In the genomic region with DNA sequence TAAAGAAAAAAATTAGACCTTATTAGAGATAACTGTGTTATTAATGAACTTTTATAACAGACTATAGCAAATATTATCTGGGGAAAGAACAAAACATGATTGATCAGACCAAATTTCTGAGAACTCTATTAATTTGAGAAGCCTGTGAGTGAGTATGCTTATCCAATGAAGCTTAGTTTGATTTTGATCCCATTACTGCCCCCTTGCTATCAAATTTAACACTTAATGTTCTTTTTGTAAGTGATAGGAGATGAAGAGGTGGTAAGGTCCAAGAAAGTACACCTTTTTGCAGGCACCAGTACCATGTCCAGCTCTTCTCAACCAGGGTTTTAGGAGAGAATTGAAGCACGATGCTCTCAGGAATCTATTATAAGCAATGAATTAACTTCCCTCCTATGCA, we compare ENCODE assay signal across 25 cellular contexts. TPM values are rescaled to one million over a fixed set of nuclear protein-coding genes. Genes with fewer than 3 reads are reported as not detected.
A peak's percentile ranks its signal among the peaks of the same experiment; 100 is the strongest.
DNase-seq lines count a peak whose midpoint lies in the region; ATAC-seq, FAIRE-seq and TF ChIP-seq lines count a peak whose summit lies in the region.
"Had no signal": no experiment of that assay in that cellular context is flagged by ENCODE, and none has a peak within 500 bp of the region (broad histone marks: within the 10 kb centered on the region; RNA-seq: fewer than 3 reads in every experiment).

No MANE protein-coding gene starts in this region.

- no peak overlapping the region for H3K27ac Mint-ChIP-seq in T-cell
- H3K27ac Mint-ChIP-seq: activated CD8-positive, alpha-beta T cell treated with anti-CD3 and anti-CD28 coated beads for 36 hours; activated naive CD4-positive, alpha-beta T cell treated with anti-CD3 and anti-CD28 coated beads, Interleukin-2, amount 50 U/mL, for 72 hours; brain; nephron progenitor cell; T-helper 1 cell treated with Interleukin-12 subunit alpha and Interleukin-12 subunit beta and Interleukin-4 antibody, amounts not matched to agents 30 μg/mL and 1 μg/mL, for 36 hours; WTC11 had no signal

- peaks cover 0 to 6% of the 10 kb centered on the region in 2 donors for H3K27me3 Mint-ChIP-seq in T-cell

- POLR2A ChIA-PET in GM12878 (lab: Charles Lee) (no interaction called here), T-cell (lab: Charles Lee) (interaction anchor here in 1 of 2 donors (0.6 kb wide), 1 partner anchor 37 kb away, joined by 3 read pairs; no protein-coding TSS in a partner anchor)

- no peaks in the 10 kb centered on the region for H3K79me2 ChIP-seq in GM12878 (ENCODE audit: control insufficient read depth, insufficient read depth, low read length)
- H3K79me2 ChIP-seq: hepatocyte had no signal

- TF ChIP-seq POLR2A in GM12878 (IDR thresholded peaks at IDR 0.05; ENCODE audit: low read depth, low read length): no peak

- peaks cover 3% of the 10 kb centered on the region for H3K36me3 Mint-ChIP-seq in T-cell
- H3K36me3 Mint-ChIP-seq: brain, WTC11 had no signal

- ATAC-seq in GM12878: no peak
- ATAC-seq in mucosa of descending colon: no peak
- no peak for ATAC-seq in T-cell (replicated peaks in 1 of 4)
- no peak for ATAC-seq in HG03342 (IDR thresholded peaks at IDR 0.05; ENCODE audit: unreplicated experiment)
- ATAC-seq: activated CD8-positive, alpha-beta T cell treated with anti-CD3 and anti-CD28 coated beads for 36 hours; activated naive CD4-positive, alpha-beta T cell treated with anti-CD3 and anti-CD28 coated beads, Interleukin-2, amount 50 U/mL, for 72 hours; activated T-cell treated with anti-CD3 and anti-CD28 coated beads, Interleukin-2, amount 50 U/mL, for 4 hours; stimulated activated naive CD8-positive, alpha-beta T cell treated with anti-CD3 and anti-CD28 coated beads, Interleukin-15, Interleukin-2, amounts not matched to agents 100 U/mL and 50 U/mL, for 24 hours; WTC11 had no signal

- no peak overlapping the region for H2AFZ ChIP-seq in GM12878 (ENCODE audit: control insufficient read depth, low read depth, low read length)
- H2AFZ ChIP-seq: hepatocyte had no signal

- intact Hi-C loops in GM12878 (cut with micrococcal nuclease; ENCODE audit: unreplicated experiment) (loop anchor here (5.0 kb wide), 1 partner anchor 157 kb away; a partner anchor contains a TSS), mucosa of descending colon (cut with DNase I, micrococcal nuclease) (no loop called here)

- in situ Hi-C loops in GM12878 (cut with MboI): no loop called here

- H3K4me3 Mint-ChIP-seq in T-cell: no peak overlapping the region
- H3K4me3 Mint-ChIP-seq: activated CD8-positive, alpha-beta T cell treated with anti-CD3 and anti-CD28 coated beads for 36 hours; activated T-cell treated with anti-CD3 and anti-CD28 coated beads, Interleukin-2, amount 50 U/mL, for 4 hours; brain; nephron progenitor cell; T-helper 1 cell treated with Interleukin-12 subunit alpha and Interleukin-12 subunit beta and Interleukin-4 antibody, amounts not matched to agents 30 μg/mL and 1 μg/mL, for 36 hours; WTC11 had no signal

- no TSS peak for BruUV-seq in GM12878 (replicated peaks; lab: Mats Ljungman, UMichigan)

- no peak for FAIRE-seq in GM12878 (lab: Jason Lieb, UNC)
- FAIRE-seq: kidney had no signal

- H3K4me3 ChIP-seq in GM12878 (no peak overlapping the region), mucosa of descending colon (no peak overlapping the region)
- H3K4me3 ChIP-seq: BLaER1 treated with 17β-estradiol and CSF1 and Interleukin-3, amounts not matched to agents 10 nM and 100 nM; HAP-1; hepatocyte; transverse colon had no signal

- H3K36me3 ChIP-seq in GM12878 (ENCODE audit: control insufficient read depth in 2 of 2, insufficient read depth in 2 of 2, low read length in 1 of 2) (no peaks in the 10 kb centered on the region), mucosa of descending colon (ENCODE audit: low read depth) (no peaks in the 10 kb centered on the region)
- H3K36me3 ChIP-seq: BLaER1 treated with 17β-estradiol and CSF1 and Interleukin-3, amounts not matched to agents 10 nM and 100 nM; HAP-1; transverse colon had no signal

- DNase-seq in ELR (ENCODE audit: low read depth): peak; percentile 33
- peak; percentile 33 to 55 for DNase-seq in Kasumi-1 (lab: John Stamatoyannopoulos, UW)
- DNase-seq in GM12878 (ENCODE audit: low read depth, low spot score): no peak
- peak; percentile 12 for DNase-seq in medulla oblongata (ENCODE audit: extremely low spot score)
- DNase-seq in DMS153 (lab: John Stamatoyannopoulos, UW): no peak
- DNase-seq in mucosa of descending colon: no peak
- DNase-seq in T-cell: no peak
- DNase-seq: activated CD8-positive, alpha-beta T cell treated with anti-CD3 and anti-CD28 coated beads for 36 hours; activated T-cell treated with anti-CD3 and anti-CD28 coated beads, Interleukin-2, amount 50 U/mL, for 4 hours; DMS79; kidney; mesendoderm; NCI-H1930; NCI-H526 treated with DMSO at 0.1 percent for 48 hours; nephron progenitor cell; stimulated activated naive CD8-positive, alpha-beta T cell treated with anti-CD3 and anti-CD28 coated beads, Interleukin-15, Interleukin-2, amounts not matched to agents 100 U/mL and 50 U/mL, for 24 hours; transverse colon had no signal

- H3K9me3 ChIP-seq in GM12878 (replicated peaks; ENCODE audit: control insufficient read depth, insufficient read depth, low read length): no peaks in the 10 kb centered on the region; the same call in 2 of the 3 replicates
- no peaks in the 10 kb centered on the region for H3K9me3 ChIP-seq in mucosa of descending colon
- H3K9me3 ChIP-seq: HAP-1, transverse colon had no signal

- H3K4me1 Mint-ChIP-seq in T-cell: no peaks in the 10 kb centered on the region
- H3K4me1 Mint-ChIP-seq: brain, nephron progenitor cell had no signal

- CTCF ChIA-PET in GM12878 (lab: Yijun Ruan, JAX) (interaction anchor here (1.0 to 1.3 kb wide), 2 partner anchors 23 to 388 kb away, joined by 3 to 4 read pairs; no protein-coding TSS in a partner anchor), T-cell (lab: Charles Lee) (interaction anchor here (0.5 to 1.4 kb wide), 5 partner anchors 10 to 385 kb away, joined by 3 to 4 read pairs (median 3); no protein-coding TSS in a partner anchor)

- RAD21 ChIA-PET in GM12878 (lab: Charles Lee; ENCODE audit: unreplicated experiment): interaction anchor here (0.7 to 0.9 kb wide), 2 partner anchors 159 to 659 kb away, joined by 3 to 4 read pairs; no protein-coding TSS in a partner anchor

- H3K4me2 ChIP-seq in GM12878 (ENCODE audit: control insufficient read depth, insufficient read depth): no peak overlapping the region
- H3K4me2 ChIP-seq: BLaER1 treated with 17β-estradiol and CSF1 and Interleukin-3, amounts not matched to agents 10 nM and 100 nM; hepatocyte had no signal

- SMC1A ChIA-PET in GM12878 (lab: Charles Lee; ENCODE audit: uncharacterized antibody, unreplicated experiment): interaction anchor here (0.6 kb wide), 1 partner anchor 8 kb away, joined by 3 read pairs; no protein-coding TSS in a partner anchor

- peaks cover 0 to 7% (median 5%) of the 10 kb centered on the region in 3 donors for H3K9me3 Mint-ChIP-seq in T-cell

- no peaks in the 10 kb centered on the region for H4K20me1 ChIP-seq in GM12878 (ENCODE audit: control insufficient read depth, insufficient read depth)
- H4K20me1 ChIP-seq: BLaER1 treated with 17β-estradiol and CSF1 and Interleukin-3, amounts not matched to agents 10 nM and 100 nM had no signal

- H3K9ac ChIP-seq in GM12878 (ENCODE audit: control insufficient read depth, insufficient read depth, low read length): no peak overlapping the region
- H3K9ac ChIP-seq: BLaER1 treated with 17β-estradiol and CSF1 and Interleukin-3, amounts not matched to agents 10 nM and 100 nM had no signal

- no peak overlapping the region for H3K27ac ChIP-seq in GM12878 (ENCODE audit: control insufficient read depth, insufficient read depth)
- H3K27ac ChIP-seq: BLaER1 treated with 17β-estradiol and CSF1 and Interleukin-3, amounts not matched to agents 10 nM and 100 nM; hepatocyte; transverse colon had no signal

- 36% methylated on average over 1 of the region's 1 CpG for WGBS in GM12878 (ENCODE audit: insufficient coverage, insufficient replicate concordance, low lambda C conversion rate, missing lambda C conversion rate)

- TF ChIP-seq CTCF in GM12878 (IDR thresholded peaks at IDR 0.05 in 2 of 3, conservative IDR thresholded peaks at IDR 0.05 in 1 of 3; ENCODE audit: control insufficient read depth in 2 of 3, extremely low read depth in 1 of 3, insufficient read depth in 1 of 3, low read depth in 3 of 3, low read length in 3 of 3): no peak; a peak in 1 of 6 replicates
- no peak for TF ChIP-seq CTCF in mucosa of descending colon (IDR thresholded peaks at IDR 0.05)

- H3K27me3 ChIP-seq in GM12878 (replicated peaks in 1 of 2; ENCODE audit: control insufficient read depth in 2 of 2, insufficient read depth in 2 of 2, low read length in 1 of 2): no peaks in the 10 kb centered on the region; a peak in 1 of 4 replicates
- H3K27me3 ChIP-seq: BLaER1 treated with 17β-estradiol and CSF1 and Interleukin-3, amounts not matched to agents 10 nM and 100 nM; hepatocyte; transverse colon had no signal

- TF ChIP-seq RAD21 in GM12878 (IDR thresholded peaks at IDR 0.05; ENCODE audit: insufficient read depth, low read depth, low read length): 0 out of 2 replicates have a peak, but pooled peaks have one; percentile 6

- no peaks in the 10 kb centered on the region for H3K4me1 ChIP-seq in GM12878 (ENCODE audit: control insufficient read depth, insufficient read depth, low read length)
- no peaks in the 10 kb centered on the region for H3K4me1 ChIP-seq in mucosa of descending colon (ENCODE audit: low read depth)
- H3K4me1 ChIP-seq: BLaER1 treated with 17β-estradiol and CSF1 and Interleukin-3, amounts not matched to agents 10 nM and 100 nM; HAP-1; transverse colon had no signal

- TF ChIP-seq EP300 in GM12878 (IDR thresholded peaks at IDR 0.05; ENCODE audit: borderline replicate concordance in 1 of 2, control insufficient read depth in 1 of 2, low read depth in 2 of 2, low read length in 2 of 2): no peak

RNA-seq across cellular contexts. Expression of a gene that starts 49.9 kb away (rescaled TPM):
- total RNA-seq in GM12878 (2013; cell fraction: nucleolus; rRNA removed): not detected in 2 replicates
- total RNA-seq in GM12878 (2014; rRNA removed) (not detected in 2 replicates), GM12878 (2014; rRNA removed; fragmentation: Illumina TruSeq; extraction: Trizol) (not detected in 2 replicates), GM12878 (2021) (not detected in 2 replicates), mucosa of descending colon (under 1 TPM in 2 of 3 donors, not detected in 1; 0.29 to 0.38 TPM), T-cell (1 to 10 TPM; 2.0 to 7.9 (median 2.3) TPM)
- not detected for polyA plus RNA-seq in GM12878 (2011; ENCODE audit: low read depth)
- polyA plus RNA-seq in GM12878 (2011; rRNA removed) (not detected in 2 replicates), GM12878 (2014; fragmentation: Illumina TruSeq; extraction: Trizol) (not detected in 2 replicates), GM12878 (2014; fragmentation: Nextera tagmentation; extraction: Ambion mirVana) (not detected), GM12878 (2014; rRNA removed) (not detected in 2 replicates), GM12878 (2016; fragmentation: Nextera tagmentation; extraction: Ambion mirVana) (under 1 TPM in 1 of 2 experiments, not detected in 1; 0.08 TPM)
- polyA plus RNA-seq in GM12878 (2011; cell fraction: cytosol; rRNA removed): not detected in 2 replicates
- not detected in 2 replicates for polyA plus RNA-seq in GM12878 (2011; cell fraction: nucleus; rRNA removed)
- polyA plus RNA-seq in GM12878 (2012): not detected in 2 replicates
- not detected in 2 replicates for polyA minus RNA-seq in GM12878 (2011; rRNA and poly(A)+ RNA removed)
- not detected in 2 replicates for polyA minus RNA-seq in GM12878 (2011; cell fraction: cytosol; rRNA and poly(A)+ RNA removed)
- polyA minus RNA-seq in GM12878 (2011; cell fraction: nucleus; rRNA and poly(A)+ RNA removed): not detected in 2 replicates
- total RNA-seq: activated CD8-positive, alpha-beta T cell treated with anti-CD3 and anti-CD28 coated beads for 36 hours; activated naive CD4-positive, alpha-beta T cell treated with anti-CD3 and anti-CD28 coated beads, Interleukin-2, amount 50 U/mL, for 72 hours; transverse colon had no signal

Comparison
In these comparisons a context has a peak if more than half of its experiments do, and no peak if none do; other contexts are left out.
1. DNase-seq: peak in ELR (single experiment), Kasumi-1 (2 of 2) and medulla oblongata (single experiment); none in GM12878 (single experiment), DMS153 (single experiment), mucosa of descending colon (0 of 3) and T-cell (0 of 34).